In genomic region chr10:57806675-57807074, GRCh38 we compare ENCODE assay signal across 34 cellular contexts.
"Had no signal": no experiment of that assay in that cellular context is flagged by ENCODE, and none has a peak within 500 bp of the region (broad histone marks: within the 10 kb centered on the region; RNA-seq: fewer than 3 reads in every experiment).

No MANE protein-coding gene starts in this region.

- H3K9me3 ChIP-seq: MG63 had no signal

- H3K4me3 ChIP-seq: MG63 had no signal

- H3K36me3 ChIP-seq: MG63 had no signal

- DNase-seq: MG63, MM.1S, MV-4-11, NCI-H1048, NCI-H1092, NCI-H1092 treated with DMSO at 0.1 percent for 48 hours, NCI-H1105, NCI-H1105 treated with DMSO at 0.1 percent for 48 hours, NCI-H1417, NCI-H1417 treated with DMSO at 0.1 percent for 48 hours, NCI-H1436, NCI-H1436 treated with DMSO at 0.1 percent for 48 hours, NCI-H146, NCI-H1694, NCI-H1694 treated with DMSO at 0.1 percent for 48 hours, NCI-H187, NCI-H187 treated with DMSO at 0.1 percent for 48 hours, NCI-H1930, NCI-H2029, NCI-H2029 treated with DMSO at 0.1 percent for 48 hours, NCI-H2081, NCI-H2081 treated with DMSO at 0.1 percent for 48 hours, NCI-H2107, NCI-H2171, NCI-H2171 treated with DMSO at 0.1 percent for 48 hours, NCI-H2227 treated with DMSO at 0.1 percent for 48 hours, NCI-H226, NCI-H345, NCI-H446, NCI-H446 treated with DMSO at 0.1 percent for 48 hours, NCI-H510A, NCI-H510A treated with DMSO at 0.1 percent for 48 hours, NCI-H524, NCI-H524 treated with DMSO at 0.1 percent for 48 hours had no signal
